1 cellular context compared by ENCODE assay signal in genomic region chr16:21277045-21277926, GRCh38.
TF ChIP-seq lines count a peak whose summit lies in the region.

No MANE protein-coding gene starts in this region.

TF ChIP-seq in neural cell, 6 proteins besides CTCF, POLR2A, EP300 and RAD21 (continued from another document):
- TF ChIP-seq, protein P1, sequence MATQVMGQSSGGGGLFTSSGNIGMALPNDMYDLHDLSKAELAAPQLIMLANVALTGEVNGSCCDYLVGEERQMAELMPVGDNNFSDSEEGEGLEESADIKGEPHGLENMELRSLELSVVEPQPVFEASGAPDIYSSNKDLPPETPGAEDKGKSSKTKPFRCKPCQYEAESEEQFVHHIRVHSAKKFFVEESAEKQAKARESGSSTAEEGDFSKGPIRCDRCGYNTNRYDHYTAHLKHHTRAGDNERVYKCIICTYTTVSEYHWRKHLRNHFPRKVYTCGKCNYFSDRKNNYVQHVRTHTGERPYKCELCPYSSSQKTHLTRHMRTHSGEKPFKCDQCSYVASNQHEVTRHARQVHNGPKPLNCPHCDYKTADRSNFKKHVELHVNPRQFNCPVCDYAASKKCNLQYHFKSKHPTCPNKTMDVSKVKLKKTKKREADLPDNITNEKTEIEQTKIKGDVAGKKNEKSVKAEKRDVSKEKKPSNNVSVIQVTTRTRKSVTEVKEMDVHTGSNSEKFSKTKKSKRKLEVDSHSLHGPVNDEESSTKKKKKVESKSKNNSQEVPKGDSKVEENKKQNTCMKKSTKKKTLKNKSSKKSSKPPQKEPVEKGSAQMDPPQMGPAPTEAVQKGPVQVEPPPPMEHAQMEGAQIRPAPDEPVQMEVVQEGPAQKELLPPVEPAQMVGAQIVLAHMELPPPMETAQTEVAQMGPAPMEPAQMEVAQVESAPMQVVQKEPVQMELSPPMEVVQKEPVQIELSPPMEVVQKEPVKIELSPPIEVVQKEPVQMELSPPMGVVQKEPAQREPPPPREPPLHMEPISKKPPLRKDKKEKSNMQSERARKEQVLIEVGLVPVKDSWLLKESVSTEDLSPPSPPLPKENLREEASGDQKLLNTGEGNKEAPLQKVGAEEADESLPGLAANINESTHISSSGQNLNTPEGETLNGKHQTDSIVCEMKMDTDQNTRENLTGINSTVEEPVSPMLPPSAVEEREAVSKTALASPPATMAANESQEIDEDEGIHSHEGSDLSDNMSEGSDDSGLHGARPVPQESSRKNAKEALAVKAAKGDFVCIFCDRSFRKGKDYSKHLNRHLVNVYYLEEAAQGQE (IDR thresholded peaks at IDR 0.05; ENCODE audit: borderline replicate concordance): no peak
- no peak for TF ChIP-seq TAF1 (IDR thresholded peaks at IDR 0.05; ENCODE audit: low read depth)
